In genomic region chr4:182540496-182540895, GRCh38 we compare ENCODE assay signal across 1 cellular context.
TF ChIP-seq lines count a peak whose summit lies in the region.

No MANE protein-coding gene starts in this region.

TF ChIP-seq in WTC11, 78 proteins besides CTCF, POLR2A, EP300 and RAD21 (continued from another document):
- TF ChIP-seq, protein P1, sequence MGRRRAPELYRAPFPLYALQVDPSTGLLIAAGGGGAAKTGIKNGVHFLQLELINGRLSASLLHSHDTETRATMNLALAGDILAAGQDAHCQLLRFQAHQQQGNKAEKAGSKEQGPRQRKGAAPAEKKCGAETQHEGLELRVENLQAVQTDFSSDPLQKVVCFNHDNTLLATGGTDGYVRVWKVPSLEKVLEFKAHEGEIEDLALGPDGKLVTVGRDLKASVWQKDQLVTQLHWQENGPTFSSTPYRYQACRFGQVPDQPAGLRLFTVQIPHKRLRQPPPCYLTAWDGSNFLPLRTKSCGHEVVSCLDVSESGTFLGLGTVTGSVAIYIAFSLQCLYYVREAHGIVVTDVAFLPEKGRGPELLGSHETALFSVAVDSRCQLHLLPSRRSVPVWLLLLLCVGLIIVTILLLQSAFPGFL (CRISPR knock-in tag; IDR thresholded peaks at IDR 0.05; ENCODE audit: borderline replicate concordance) = no peak
- TF ChIP-seq, protein P2, sequence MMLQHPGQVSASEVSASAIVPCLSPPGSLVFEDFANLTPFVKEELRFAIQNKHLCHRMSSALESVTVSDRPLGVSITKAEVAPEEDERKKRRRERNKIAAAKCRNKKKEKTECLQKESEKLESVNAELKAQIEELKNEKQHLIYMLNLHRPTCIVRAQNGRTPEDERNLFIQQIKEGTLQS (CRISPR knock-in tag; conservative IDR thresholded peaks at IDR 0.05) = no peak
